ENCODE assay signal across 2 cellular contexts in genomic region chr16:4381935-4382794, GRCh38.
TF ChIP-seq lines count a peak whose summit lies in the region.

No MANE protein-coding gene starts in this region.

TF ChIP-seq in H1, 55 proteins besides CTCF, POLR2A, EP300 and RAD21:
- no peak for TF ChIP-seq NRF1 (IDR thresholded peaks at IDR 0.05; ENCODE audit: low read depth, low read length)
- TF ChIP-seq RNF2 (IDR thresholded peaks at IDR 0.05; ENCODE audit: borderline replicate concordance, low read depth, low read length, missing control alignments, poor library complexity, severe bottlenecking) = no peak
- TF ChIP-seq CTBP2 (IDR thresholded peaks at IDR 0.05; ENCODE audit: borderline replicate concordance, insufficient read depth, insufficient read length, low read length) = no peak
- TF ChIP-seq TEAD4 (IDR thresholded peaks at IDR 0.05; ENCODE audit: low read depth, low read length) = no peak
- no peak for TF ChIP-seq EZH2 (IDR thresholded peaks at IDR 0.05; ENCODE audit: low read depth, low read length, severe bottlenecking)
- TF ChIP-seq ATF3 (IDR thresholded peaks at IDR 0.05; ENCODE audit: insufficient read depth, low read depth, low read length) = no peak
- TF ChIP-seq SP4 (IDR thresholded peaks at IDR 0.05; ENCODE audit: low read length) = no peak
- TF ChIP-seq JUN (IDR thresholded peaks at IDR 0.05; ENCODE audit: low read depth, low read length) = no peak
- no peak for TF ChIP-seq BCL11A (IDR thresholded peaks at IDR 0.05; ENCODE audit: low read depth in 2 of 2, low read length in 2 of 2)
- no peak for TF ChIP-seq SIX5 (IDR thresholded peaks at IDR 0.05; ENCODE audit: low read depth, low read length)
TF ChIP-seq in H1: peak in this region for 0.

TF ChIP-seq in WTC11, 78 proteins besides CTCF, POLR2A, EP300 and RAD21:
- TF ChIP-seq TP53 (CRISPR knock-in tag; IDR thresholded peaks at IDR 0.05) = no peak
- no peak for TF ChIP-seq KAT7 (CRISPR knock-in tag; IDR thresholded peaks at IDR 0.05; ENCODE audit: borderline replicate concordance)
- no peak for TF ChIP-seq NFE2L1 (CRISPR knock-in tag; IDR thresholded peaks at IDR 0.05)
- no peak for TF ChIP-seq SP1 (CRISPR knock-in tag; conservative IDR thresholded peaks at IDR 0.05)
- TF ChIP-seq FOXP1 (CRISPR knock-in tag; IDR thresholded peaks at IDR 0.05; ENCODE audit: borderline replicate concordance) = no peak
- no peak for TF ChIP-seq NFYB (CRISPR knock-in tag; conservative IDR thresholded peaks at IDR 0.05; ENCODE audit: low read depth)
- no peak for TF ChIP-seq ESRRA (CRISPR knock-in tag; IDR thresholded peaks at IDR 0.05; ENCODE audit: borderline replicate concordance)
- no peak for TF ChIP-seq ZBTB43 (CRISPR knock-in tag; IDR thresholded peaks at IDR 0.05)
- TF ChIP-seq PREB (CRISPR knock-in tag; IDR thresholded peaks at IDR 0.05; ENCODE audit: borderline replicate concordance) = no peak
- no peak for TF ChIP-seq CBFB (CRISPR knock-in tag; IDR thresholded peaks at IDR 0.05; ENCODE audit: low read depth)
- no peak for TF ChIP-seq ZNF671 (CRISPR knock-in tag; IDR thresholded peaks at IDR 0.05)
- TF ChIP-seq ZSCAN18 (CRISPR knock-in tag; IDR thresholded peaks at IDR 0.05) = no peak
- TF ChIP-seq EMX1 (CRISPR knock-in tag; IDR thresholded peaks at IDR 0.05) = no peak
- no peak for TF ChIP-seq RELA (CRISPR knock-in tag; IDR thresholded peaks at IDR 0.05; ENCODE audit: borderline replicate concordance)
- no peak for TF ChIP-seq ATF1 (CRISPR knock-in tag; IDR thresholded peaks at IDR 0.05)
- no peak for TF ChIP-seq FOXJ3 (CRISPR knock-in tag; IDR thresholded peaks at IDR 0.05; ENCODE audit: borderline replicate concordance)
- TF ChIP-seq JUN (CRISPR knock-in tag; IDR thresholded peaks at IDR 0.05) = no peak
